15 cellular contexts compared by ENCODE assay signal in genomic region chr4:81492596-81492995, GRCh38. TPM values are rescaled to one million over a fixed set of nuclear protein-coding genes. Genes with fewer than 3 reads are reported as not detected.
A peak's percentile ranks its signal among the peaks of the same experiment; 100 is the strongest.
DNase-seq lines count a peak whose midpoint lies in the region; ATAC-seq and TF ChIP-seq lines count a peak whose summit lies in the region.
"Had no signal": no experiment of that assay in that cellular context is flagged by ENCODE, and none has a peak within 500 bp of the region (broad histone marks: within the 10 kb centered on the region; RNA-seq: fewer than 3 reads in every experiment).

No MANE protein-coding gene starts in this region.

- H3K4me3 ChIP-seq in upper lobe of left lung (no peak overlapping the region), mesenchymal stem cell (ENCODE audit: insufficient read depth in 1 of 2, low read depth in 1 of 2, low read length in 2 of 2) (no peak overlapping the region)
- H3K4me3 ChIP-seq: GM12878, PC-9, testis had no signal

- no peak for TF ChIP-seq POLR2A in upper lobe of left lung (IDR thresholded peaks at IDR 0.05)

- no peak overlapping the region for H2BK15ac ChIP-seq in mesenchymal stem cell (ENCODE audit: low read depth, poor library complexity, severe bottlenecking)

- no peak for ATAC-seq in upper lobe of left lung (ENCODE audit: low FRiP score in 2 of 2)
- ATAC-seq: HepG2 had no signal

- H3K27me3 ChIP-seq in upper lobe of left lung (no peaks in the 10 kb centered on the region), mesenchymal stem cell (ENCODE audit: control insufficient read depth in 1 of 2, insufficient read depth in 1 of 2, low read length in 2 of 2) (no peaks in the 10 kb centered on the region)
- H3K27me3 ChIP-seq: testis had no signal

- no peak overlapping the region for H3K23ac ChIP-seq in mesenchymal stem cell (ENCODE audit: low read length in 2 of 2)

- H3K4me2 ChIP-seq in mesenchymal stem cell (ENCODE audit: low read length, poor library complexity, severe bottlenecking), result no peak overlapping the region
- H3K4me2 ChIP-seq: PC-9 had no signal

- H3K4me1 ChIP-seq in upper lobe of left lung (peaks cover 4 to 24% (median 12%) of the 10 kb centered on the region in 4 donors), mesenchymal stem cell (ENCODE audit: control insufficient read depth, insufficient read depth, low read depth, low read length) (no peaks in the 10 kb centered on the region)
- H3K4me1 ChIP-seq: testis had no signal

- no peaks in the 10 kb centered on the region for H3K9me3 ChIP-seq in upper lobe of left lung
- peaks cover 3% of the 10 kb centered on the region for H3K9me3 ChIP-seq in mesenchymal stem cell (ENCODE audit: control insufficient read depth, low read length)
- H3K9me3 ChIP-seq: testis had no signal

- peak overlapping the region; percentile 31 for H3K27ac ChIP-seq in VCaP
- peak overlapping the region in 3 of 4 donors; percentile 31 to 47 (median 37) for H3K27ac ChIP-seq in upper lobe of left lung
- H3K27ac ChIP-seq in mesenchymal stem cell (ENCODE audit: low read length, poor library complexity, severe bottlenecking), result no peak overlapping the region
- H3K27ac ChIP-seq: PC-9 had no signal

- no peaks in the 10 kb centered on the region for H3K36me3 ChIP-seq in upper lobe of left lung
- H3K36me3 ChIP-seq in mesenchymal stem cell (ENCODE audit: control insufficient read depth in 1 of 2, insufficient read depth in 2 of 2, low read depth in 1 of 2, low read length in 2 of 2), result no peaks in the 10 kb centered on the region

- H3K4ac ChIP-seq in mesenchymal stem cell (ENCODE audit: low read depth in 1 of 2, low read length in 2 of 2), result no peak overlapping the region

- H3K18ac ChIP-seq in mesenchymal stem cell (ENCODE audit: low read depth in 1 of 2, low read length in 2 of 2), result no peak overlapping the region

- peaks cover 18% of the 10 kb centered on the region for H3K36me3 Mint-ChIP-seq in activated T-cell treated with anti-CD3 and anti-CD28 coated beads, Interleukin-2, amount 50 U/mL, for 24 hours (ENCODE audit: low read depth)
- H3K36me3 Mint-ChIP-seq in immature natural killer cell, result peaks cover 3 to 7% (median 6%) of the 10 kb centered on the region in 3 donors

- no peak overlapping the region for H2BK120ac ChIP-seq in mesenchymal stem cell (ENCODE audit: low read depth, low read length)

- no peak overlapping the region for H3K9ac ChIP-seq in mesenchymal stem cell (ENCODE audit: low read length)

- no peak overlapping the region for H3K4me3 Mint-ChIP-seq in activated T-cell treated with anti-CD3 and anti-CD28 coated beads, Interleukin-2, amount 50 U/mL, for 24 hours
- peak overlapping the region; percentile 74 to 87 (median 85) for H3K4me3 Mint-ChIP-seq in immature natural killer cell

- H3K27me3 Mint-ChIP-seq in activated T-cell treated with anti-CD3 and anti-CD28 coated beads, Interleukin-2, amount 50 U/mL, for 24 hours, result no peaks in the 10 kb centered on the region
- peaks cover 4 to 8% (median 4%) of the 10 kb centered on the region in 3 donors for H3K27me3 Mint-ChIP-seq in immature natural killer cell (ENCODE audit: low read depth in 3 of 3)

- peaks cover 36% of the 10 kb centered on the region for H3K9me3 Mint-ChIP-seq in activated T-cell treated with anti-CD3 and anti-CD28 coated beads, Interleukin-2, amount 50 U/mL, for 24 hours
- peaks cover 0 to 6% (median 3%) of the 10 kb centered on the region in 6 donors for H3K9me3 Mint-ChIP-seq in immature natural killer cell

- no peak overlapping the region for H4K8ac ChIP-seq in mesenchymal stem cell (ENCODE audit: low read length)

- no peak for TF ChIP-seq CTCF in VCaP (conservative IDR thresholded peaks at IDR 0.05)
- no peak for TF ChIP-seq CTCF in upper lobe of left lung (IDR thresholded peaks at IDR 0.05)

- peak overlapping the region; percentile 84 for H3K27ac Mint-ChIP-seq in activated T-cell treated with anti-CD3 and anti-CD28 coated beads, Interleukin-2, amount 50 U/mL, for 24 hours
- H3K27ac Mint-ChIP-seq in immature natural killer cell, result peak overlapping the region; percentile 96 to 100 (median 98)

- no peak overlapping the region for H3K14ac ChIP-seq in mesenchymal stem cell (ENCODE audit: low read length in 2 of 2)

- H2AFZ ChIP-seq in mesenchymal stem cell (ENCODE audit: low read depth, low read length), result no peak overlapping the region
- H2AFZ ChIP-seq: PC-9 had no signal

- peaks cover 56% of the 10 kb centered on the region for H3K4me1 Mint-ChIP-seq in activated T-cell treated with anti-CD3 and anti-CD28 coated beads, Interleukin-2, amount 50 U/mL, for 24 hours (ENCODE audit: low read depth)
- H3K4me1 Mint-ChIP-seq in immature natural killer cell, result peaks cover 49 to 64% of the 10 kb centered on the region in 2 donors

- H3K79me1 ChIP-seq in mesenchymal stem cell (replicated peaks; ENCODE audit: low read length, poor library complexity, severe bottlenecking), result no peaks in the 10 kb centered on the region

- no peak overlapping the region for H4K91ac ChIP-seq in mesenchymal stem cell (ENCODE audit: low read length)

- DNase-seq in activated T-cell treated with anti-CD3 and anti-CD28 coated beads, Interleukin-2, amount 50 U/mL, for 24 hours, result no peak
- DNase-seq in activated T-cell treated with anti-CD3 and anti-CD28 coated beads, Interleukin-2, amount 50 U/mL, for 1 hour, result no peak
- DNase-seq in immature natural killer cell (no peak), upper lobe of left lung (no peak), mesenchymal stem cell (no peak), COLO829 (ENCODE audit: low spot score) (no peak)
- no peak for DNase-seq in NK-92 treated with Interleukin-12 subunit alpha and Interleukin-12 subunit beta, amount 100 ng/mL, for 24 hours (lab: John Stamatoyannopoulos, UW)
- DNase-seq: EL, NCI-H446 treated with DMSO at 0.1 percent for 48 hours, occipital lobe, testis had no signal

- no peak overlapping the region for H2BK5ac ChIP-seq in mesenchymal stem cell (ENCODE audit: low read depth, low read length, poor library complexity, severe bottlenecking)

- no peak for TF ChIP-seq EP300 in upper lobe of left lung (IDR thresholded peaks at IDR 0.05)

- no peak overlapping the region for H2BK12ac ChIP-seq in mesenchymal stem cell (ENCODE audit: low read length in 2 of 2)

- H2AK5ac ChIP-seq in mesenchymal stem cell (ENCODE audit: low read length, severe bottlenecking), result no peak overlapping the region

RNA-seq across cellular contexts. Expression of gene RASGEF1B, which starts 20.9 kb away (rescaled TPM):
- polyA plus RNA-seq in immature natural killer cell, result 10 to 100 TPM in 1 of 3 donors, 1 to 10 TPM in 2; 5.9 to 11.2 (median 7.3) TPM
- 10 to 100 TPM; 45.7 to 81.2 (median 71.4) TPM for total RNA-seq in upper lobe of left lung
- polyA plus RNA-seq in mesenchymal stem cell (2013, experiment 1 of 2), result 0.15 TPM
- polyA plus RNA-seq in mesenchymal stem cell (2013, experiment 2 of 2), result 0.12 TPM
